Comparison of ENCODE assay signal across 30 cellular contexts in genomic region chr7:105055084-105055483, GRCh38. TPM values are rescaled to one million over a fixed set of nuclear protein-coding genes. Genes with fewer than 3 reads are reported as not detected.
DNase-seq lines count a peak whose midpoint lies in the region; ATAC-seq, FAIRE-seq and TF ChIP-seq lines count a peak whose summit lies in the region.
"Had no signal": no experiment of that assay in that cellular context is flagged by ENCODE, and none has a peak within 500 bp of the region (broad histone marks: within the 10 kb centered on the region; RNA-seq: fewer than 3 reads in every experiment).

No MANE protein-coding gene starts in this region.

- CTCF ChIA-PET in HEK293 (lab: Yijun Ruan, JAX) (interaction anchor here (0.6 to 0.7 kb wide), 2 partner anchors 73 to 1298 kb away, joined by 3 to 4 read pairs; no protein-coding TSS in a partner anchor), K562 (lab: Yijun Ruan, JAX; ENCODE audit: low intra/inter-chr PET ratio) (no interaction called here)

- H3K4me3 ChIP-seq in HEK293 (ENCODE audit: low read depth, low read length) (no peak overlapping the region), K562 (no peak overlapping the region), smooth muscle cell (no peak overlapping the region), ascending aorta (no peak overlapping the region)
- H3K4me3 ChIP-seq: heart right ventricle, PC-9, prostate gland, sigmoid colon, thoracic aorta had no signal

- H3K9ac ChIP-seq in K562 (ENCODE audit: insufficient read depth in 1 of 2, low read depth in 2 of 2, low read length in 2 of 2) (no peak overlapping the region), smooth muscle cell (ENCODE audit: low read depth) (no peak overlapping the region)

- H3K36me3 ChIP-seq in HEK293 (ENCODE audit: control insufficient read depth in 2 of 2, insufficient read depth in 1 of 2, low read length in 2 of 2) (no peaks in the 10 kb centered on the region; a peak in 1 of 3 replicates), K562 (ENCODE audit: control insufficient read depth, insufficient read depth, low read length) (peaks cover 56% of the 10 kb centered on the region), smooth muscle cell (ENCODE audit: low read depth) (peaks cover 10% of the 10 kb centered on the region), ascending aorta (peaks cover 0 to 23% of the 10 kb centered on the region in 2 donors)
- H3K36me3 ChIP-seq: prostate gland, thoracic aorta had no signal

- H3K4me1 Mint-ChIP-seq in activated T-cell treated with anti-CD3 and anti-CD28 coated beads, Interleukin-2, amount 50 U/mL, for 72 hours (ENCODE audit: low read depth) = peaks cover 42% of the 10 kb centered on the region

- peak overlapping the region; percentile 88 for H3K27ac Mint-ChIP-seq in activated T-cell treated with anti-CD3 and anti-CD28 coated beads, Interleukin-2, amount 50 U/mL, for 72 hours
- H3K27ac Mint-ChIP-seq: activated B cell treated with CpG ODN at 0.5 μM for 24 hours, endodermal cell had no signal

- no peak for DNase-seq in activated T-cell treated with anti-CD3 and anti-CD28 coated beads, Interleukin-2, amount 50 U/mL, for 72 hours
- DNase-seq in activated T-cell treated with anti-CD3 and anti-CD28 coated beads for 4 hours (no peak), K562 (ENCODE audit: extremely low read depth in 1 of 4, low spot score in 3 of 4) (no peak), smooth muscle cell (lab: John Stamatoyannopoulos, UW; ENCODE audit: unreplicated experiment) (no peak), ascending aorta (ENCODE audit: low spot score in 2 of 2) (no peak)
- DNase-seq: activated B cell treated with CpG ODN at 0.5 μM for 24 hours; activated naive CD4-positive, alpha-beta T cell treated with Interleukin-2 at 50 U/mL for 16 hours; anterior cingulate cortex; Calu3; cortex of kidney; DMS79 treated with DMSO at 0.1 percent for 48 hours; endodermal cell; foreskin fibroblast; GF-D8; H9; heart right ventricle; kidney glomerular epithelial cell; NCI-H2029 treated with DMSO at 0.1 percent for 48 hours; NCI-H2227 treated with DMSO at 0.1 percent for 48 hours; NCI-H526 treated with DMSO at 0.1 percent for 48 hours; PC-9; sigmoid colon; stimulated activated naive CD4-positive, alpha-beta T cell treated with Interleukin-2 at 50 U/mL for 16 hours; T-helper 9 cell had no signal

- TF ChIP-seq RAD21 in K562 (CRISPR knock-in tag; conservative IDR thresholded peaks at IDR 0.05 in 1 of 2, IDR thresholded peaks at IDR 0.05 in 1 of 2) = no peak

- no peaks in the 10 kb centered on the region for H3K9me1 ChIP-seq in K562 (ENCODE audit: control insufficient read depth, insufficient read depth, low read length)

- TF ChIP-seq POLR2A in K562 (conservative IDR thresholded peaks at IDR 0.05) = no peak

- H3K9me3 ChIP-seq in HEK293 (ENCODE audit: control insufficient read depth, insufficient read depth, low read depth, low read length) (no peaks in the 10 kb centered on the region), K562 (replicated peaks; ENCODE audit: control insufficient read depth, insufficient read depth, low read depth, low read length) (no peaks in the 10 kb centered on the region), smooth muscle cell (replicated peaks; ENCODE audit: low read depth) (no peaks in the 10 kb centered on the region), ascending aorta (no peaks in the 10 kb centered on the region)
- H3K9me3 ChIP-seq: heart right ventricle, prostate gland, sigmoid colon, thoracic aorta had no signal

- peaks cover 83% of the 10 kb centered on the region for H3K79me2 ChIP-seq in K562 (ENCODE audit: control insufficient read depth, insufficient read depth, low read length)
- peaks cover 100% of the 10 kb centered on the region for H3K79me2 ChIP-seq in smooth muscle cell (ENCODE audit: low read depth)

- H3K4me1 ChIP-seq in HEK293 (ENCODE audit: control insufficient read depth, insufficient read depth, low read length) (no peaks in the 10 kb centered on the region; the same call in 1 of the 2 replicates), K562 (replicated peaks in 1 of 2; ENCODE audit: control insufficient read depth in 2 of 2, insufficient read depth in 2 of 2, low read length in 2 of 2) (no peaks in the 10 kb centered on the region), smooth muscle cell (ENCODE audit: low read depth) (no peaks in the 10 kb centered on the region), ascending aorta (peaks cover 0 to 14% of the 10 kb centered on the region in 2 donors)

- H3K9me3 Mint-ChIP-seq in activated T-cell treated with anti-CD3 and anti-CD28 coated beads, Interleukin-2, amount 50 U/mL, for 72 hours = no peaks in the 10 kb centered on the region
- H3K9me3 Mint-ChIP-seq: activated B cell treated with CpG ODN at 0.5 μM for 24 hours, endodermal cell, H9 had no signal

- no peak for ATAC-seq in activated T-cell treated with anti-CD3 and anti-CD28 coated beads, Interleukin-2, amount 50 U/mL, for 72 hours (replicated peaks in 1 of 2)
- ATAC-seq in K562 (peak; percentile 15; the same call in 1 of the 3 replicates), GM18909 (IDR thresholded peaks at IDR 0.05; ENCODE audit: poor library complexity, unreplicated experiment) (no peak)
- ATAC-seq: esophagus mucosa, heart right ventricle, Right ventricle myocardium inferior had no signal

- WGBS in K562 (ENCODE audit: insufficient coverage, low coverage, missing lambda C conversion rate) = 95% methylated on average over 2 of the region's 2 CpGs
- WGBS in smooth muscle cell (ENCODE audit: low lambda C conversion rate) = 97% methylated on average over 2 of the region's 2 CpGs

- in situ Hi-C loops in K562 (cut with MboI) = no loop called here

- intact Hi-C loops in K562 (cut with micrococcal nuclease) (no loop called here), ascending aorta (cut with DNase I) (no loop called here)

- H4K20me1 ChIP-seq in K562 (replicated peaks; ENCODE audit: control insufficient read depth, insufficient read depth, low read length) (peaks cover 5% of the 10 kb centered on the region; the same call in 1 of the 2 replicates), smooth muscle cell (ENCODE audit: low read depth) (peaks cover 100% of the 10 kb centered on the region)

- H3K27me3 ChIP-seq in K562 (ENCODE audit: control insufficient read depth in 2 of 2, insufficient read depth in 2 of 2, low read length in 2 of 2) (no peaks in the 10 kb centered on the region), smooth muscle cell (ENCODE audit: low read depth) (no peaks in the 10 kb centered on the region), ascending aorta (no peaks in the 10 kb centered on the region)
- H3K27me3 ChIP-seq: heart right ventricle, sigmoid colon had no signal

- H3K4me3 Mint-ChIP-seq in activated T-cell treated with anti-CD3 and anti-CD28 coated beads, Interleukin-2, amount 50 U/mL, for 72 hours = peak overlapping the region in 1 of 2 donors; percentile 4
- H3K4me3 Mint-ChIP-seq: activated B cell treated with CpG ODN at 0.5 μM for 24 hours, endodermal cell, H9 had no signal

- no peak overlapping the region for H2AFZ ChIP-seq in K562 (ENCODE audit: low read depth, low read length)
- no peak overlapping the region for H2AFZ ChIP-seq in smooth muscle cell (ENCODE audit: low read depth)
- H2AFZ ChIP-seq: PC-9 had no signal

- H3K27ac ChIP-seq in HEK293 (ENCODE audit: extremely low read depth, low read depth, low read length) (no peak overlapping the region), K562 (ENCODE audit: extremely low read depth, low read depth, low read length) (no peak overlapping the region), smooth muscle cell (ENCODE audit: low read depth) (peak overlapping the region; percentile 30), ascending aorta (no peak overlapping the region)
- H3K27ac ChIP-seq: PC-9, prostate gland, sigmoid colon, thoracic aorta had no signal

- TF ChIP-seq CTCF in HEK293 (tag by site-specific recombination; IDR thresholded peaks at IDR 0.05) (no peak), K562 (IDR thresholded peaks at IDR 0.05 in 2 of 3, conservative IDR thresholded peaks at IDR 0.05 in 1 of 3; ENCODE audit: insufficient read depth in 2 of 3, low read depth in 1 of 3, low read length in 3 of 3) (no peak), smooth muscle cell (IDR thresholded peaks at IDR 0.05; ENCODE audit: borderline replicate concordance, insufficient read depth, poor library complexity, severe bottlenecking) (no peak), ascending aorta (IDR thresholded peaks at IDR 0.05) (no peak)

- TF ChIP-seq EP300 in K562 (IDR thresholded peaks at IDR 0.05; ENCODE audit: low read length) = no peak

- BruUV-seq in K562 (replicated peaks; lab: Mats Ljungman, UMichigan) = no TSS peak

- H3K4me2 ChIP-seq in K562 (ENCODE audit: insufficient read depth, low read length) = no peak overlapping the region
- no peak overlapping the region for H3K4me2 ChIP-seq in smooth muscle cell
- H3K4me2 ChIP-seq: PC-9 had no signal

- no peak for FAIRE-seq in K562 (lab: Jason Lieb, UNC)

- peaks cover 6 to 30% of the 10 kb centered on the region in 2 donors for H3K36me3 Mint-ChIP-seq in activated T-cell treated with anti-CD3 and anti-CD28 coated beads, Interleukin-2, amount 50 U/mL, for 72 hours (ENCODE audit: insufficient read depth in 2 of 2)

- no peaks in the 10 kb centered on the region for H3F3A ChIP-seq in smooth muscle cell (ENCODE audit: low read depth)

- POLR2A ChIA-PET in HEK293 (lab: Yijun Ruan, JAX) = interaction anchor here (0.7 to 0.8 kb wide), 2 partner anchors 42 to 66 kb away, joined by 3 to 5 read pairs; no protein-coding TSS in a partner anchor
- POLR2A ChIA-PET in K562 (lab: Yijun Ruan, JAX) = interaction anchor here (0.6 to 2.6 kb wide), 2 partner anchors 18 to 125 kb away, joined by 6 to 9 read pairs; no protein-coding TSS in a partner anchor

- no peaks in the 10 kb centered on the region for H3K27me3 Mint-ChIP-seq in activated T-cell treated with anti-CD3 and anti-CD28 coated beads, Interleukin-2, amount 50 U/mL, for 72 hours (ENCODE audit: low read depth)
- H3K27me3 Mint-ChIP-seq: activated B cell treated with CpG ODN at 0.5 μM for 24 hours had no signal

RNA-seq across cellular contexts. Expression of gene KMT2E, which starts 41.1 kb away (rescaled TPM):
- 100 to 1,000 TPM in 1 of 2 donors, 10 to 100 TPM in 1; 96.4 to 112 TPM for total RNA-seq in activated T-cell treated with anti-CD3 and anti-CD28 coated beads, Interleukin-2, amount 50 U/mL, for 72 hours
- total RNA-seq in K562 (2011; cell fraction: chromatin; rRNA removed; ENCODE audit: low replicate concordance) = 207 and 465 TPM in 2 replicates
- 88.1 and 130 TPM in 2 replicates for total RNA-seq in K562 (2011; cell fraction: nucleolus; rRNA removed)
- total RNA-seq in K562 (2011; cell fraction: nucleoplasm; rRNA removed) = 182 and 231 TPM in 2 replicates
- 33.5 and 38.1 TPM in 2 replicates for total RNA-seq in K562 (2014; rRNA removed)
- 41.7 and 46.6 TPM in 2 replicates for total RNA-seq in K562 (2014; rRNA removed; fragmentation: Illumina TruSeq; extraction: Trizol)
- total RNA-seq in K562 (2015; rRNA removed; fragmentation: Illumina TruSeq; extraction: Trizol) = 38.6 and 39.9 TPM in 2 replicates
- total RNA-seq in K562 (2021) = 48.1 and 55.3 TPM in 2 replicates
- polyA plus RNA-seq in K562 (2011; rRNA removed) = 11.1 and 14.5 TPM in 2 replicates
- 7.9 and 14.7 TPM in 2 replicates for polyA plus RNA-seq in K562 (2011; cell fraction: cytosol; rRNA removed)
- polyA plus RNA-seq in K562 (2011; cell fraction: nucleus; rRNA removed) = 55.0 and 72.1 TPM in 2 replicates
- 26.5 and 30.8 TPM in 2 replicates for polyA plus RNA-seq in K562 (2012)
- 33.8 and 38.7 TPM in 2 replicates for polyA plus RNA-seq in K562 (2014; fragmentation: Illumina TruSeq; extraction: Trizol)
- polyA plus RNA-seq in K562 (2014; fragmentation: Nextera tagmentation; extraction: Ambion mirVana) = 10 to 100 TPM in 1 of 2 experiments, 1 to 10 TPM in 1; 8.9 to 15.9 TPM
- 18.2 and 23.4 TPM in 2 replicates for polyA plus RNA-seq in K562 (2014; rRNA removed)
- 84.5 and 96.0 TPM in 2 replicates for polyA minus RNA-seq in K562 (2011; rRNA and poly(A)+ RNA removed)
- polyA minus RNA-seq in K562 (2011; cell fraction: cytosol; rRNA and poly(A)+ RNA removed) = 28.8 and 34.0 TPM in 2 replicates
- polyA minus RNA-seq in K562 (2011; cell fraction: nucleus; rRNA and poly(A)+ RNA removed) = 110 and 143 TPM in 2 replicates
- total RNA-seq in smooth muscle cell = 64.4 and 77.3 TPM in 2 replicates
- polyA plus RNA-seq in smooth muscle cell = 88.1 and 106 TPM in 2 replicates
- 43.0 TPM for total RNA-seq in ascending aorta
